8 cellular contexts compared by ENCODE assay signal in genomic region chr19:45862564-45863334, GRCh38.
DNase-seq lines count a peak whose midpoint lies in the region; ATAC-seq lines count a peak whose summit lies in the region.

Gene SYMPK (minus strand): TSS chr19:45863147. CDS start chr19:45854495, 8,652 bp downstream.

- ATAC-seq in GM19023 (IDR thresholded peaks at IDR 0.05; ENCODE audit: unreplicated experiment) (peak; percentile 88), HG03280 (IDR thresholded peaks at IDR 0.05; ENCODE audit: unreplicated experiment) (peak; percentile 95)
- ATAC-seq in central memory CD8-positive, alpha-beta T cell (replicated peaks; ENCODE audit: extremely low read depth, poor library complexity, severe bottlenecking), result peak; percentile 98

- no peaks in the 10 kb centered on the region for H3K9me3 Mint-ChIP-seq in central memory CD8-positive, alpha-beta T cell

- DNase-seq in AG08396 (ENCODE audit: low spot score), result peak; percentile 100
- DNase-seq in NCI-H446 (lab: John Stamatoyannopoulos, UW), result peak; percentile 98 to 99
- peak; percentile 98 for DNase-seq in activated CD4-positive, CD25-positive, alpha-beta regulatory T cell treated with anti-CD3 and anti-CD28 coated beads, Interleukin-2, amount 50 U/mL, for 16 hours (ENCODE audit: low read depth, low spot score)
- peak; percentile 96 to 98 for DNase-seq in central memory CD8-positive, alpha-beta T cell (ENCODE audit: low spot score in 2 of 2)
- peak; percentile 99 for DNase-seq in inferior parietal cortex (ENCODE audit: extremely low spot score)
- peak; percentile 97 to 98 for DNase-seq in stimulated activated CD4-positive, alpha-beta T cell treated with anti-CD3 and anti-CD28 coated beads, Interleukin-12 subunit alpha, Interleukin-12 subunit beta, amount 100 ng/mL, for 24 hours (ENCODE audit: low read depth in 2 of 2)

- peaks cover 12% of the 10 kb centered on the region for H3K27me3 Mint-ChIP-seq in central memory CD8-positive, alpha-beta T cell

- H3K4me1 Mint-ChIP-seq in central memory CD8-positive, alpha-beta T cell, result peaks cover 42% of the 10 kb centered on the region

- H3K36me3 Mint-ChIP-seq in central memory CD8-positive, alpha-beta T cell (ENCODE audit: insufficient read depth), result peaks cover 23% of the 10 kb centered on the region

- peak within 1 kb of the TSS; percentile 88 for H3K27ac Mint-ChIP-seq in central memory CD8-positive, alpha-beta T cell (ENCODE audit: low read depth)

- H3K4me3 Mint-ChIP-seq in central memory CD8-positive, alpha-beta T cell, result peak within 1 kb of the TSS; percentile 93

Comparison
In these comparisons a context has a peak if more than half of its experiments do, and no peak if none do; other contexts are left out.
1. Peak in every context shown above with its lines: DNase-seq and ATAC-seq.